ENCODE assay signal across 29 cellular contexts in the genomic region with DNA sequence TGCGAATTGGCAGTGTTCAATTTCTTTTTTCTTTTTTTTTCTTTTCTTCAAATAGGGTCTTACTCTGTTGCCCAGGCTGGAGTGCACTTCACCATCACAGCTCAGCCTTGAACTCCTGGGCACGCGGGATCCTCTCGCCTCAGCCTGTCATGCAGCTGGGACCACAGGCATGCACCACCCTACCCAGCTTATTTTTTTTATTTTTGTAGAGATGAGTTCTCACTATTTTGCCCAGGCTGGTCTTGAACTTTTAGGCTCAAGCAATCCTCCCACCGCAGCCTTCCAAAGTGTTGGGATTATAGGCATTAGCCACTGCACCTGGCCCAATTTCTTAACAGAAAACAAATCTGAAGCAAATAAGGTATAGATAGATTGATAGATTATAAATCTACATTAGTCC.
"Had no signal": no experiment of that assay in that cellular context is flagged by ENCODE, and none has a peak within 500 bp of the region (broad histone marks: within the 10 kb centered on the region; RNA-seq: fewer than 3 reads in every experiment).

No MANE protein-coding gene starts in this region.

- H3K9me3 ChIP-seq: colonic mucosa, esophagus muscularis mucosa, esophagus squamous epithelium, gastroesophageal sphincter had no signal

- H3K27ac Mint-ChIP-seq: dendritic cell treated with granulocyte-macrophage colony-stimulating factor and Interleukin-4, amounts not matched to agents 40 ng/mL and 50 ng/mL, for 4 days; effector memory CD8-positive, alpha-beta T cell; endodermal cell had no signal

- H3K36me3 ChIP-seq: colonic mucosa, esophagus muscularis mucosa, esophagus squamous epithelium, gastrocnemius medialis, gastroesophageal sphincter, heart left ventricle, heart right ventricle had no signal

- DNase-seq: colonic mucosa; cortex of kidney; dermis blood vessel endothelial cell; dorsolateral prefrontal cortex; effector CD4-positive, alpha-beta T cell; effector CD8-positive, alpha-beta T cell; effector memory CD4-positive, alpha-beta T cell; effector memory CD8-positive, alpha-beta T cell; endodermal cell; erythroblast; esophagus squamous epithelium; foreskin fibroblast; foreskin keratinocyte; foreskin melanocyte; gastrocnemius medialis; glutamatergic neuron; head of caudate nucleus; heart left ventricle; heart right ventricle had no signal

- H3K4me1 ChIP-seq: colonic mucosa, esophagus muscularis mucosa, esophagus squamous epithelium, gastrocnemius medialis, gastroesophageal sphincter, heart left ventricle, heart right ventricle had no signal

- FAIRE-seq: colon, endometrium, endothelial cell of umbilical vein, frontal cortex had no signal

- H3K27ac ChIP-seq: colonic mucosa, coronary artery, dorsolateral prefrontal cortex, epithelial cell of prostate, esophagus muscularis mucosa, esophagus squamous epithelium, foreskin keratinocyte, gastrocnemius medialis, gastroesophageal sphincter, heart left ventricle, heart right ventricle had no signal

- H3K27me3 ChIP-seq: colonic mucosa, esophagus muscularis mucosa, esophagus squamous epithelium, foreskin keratinocyte, gastrocnemius medialis, gastroesophageal sphincter, heart left ventricle, heart right ventricle had no signal

- ATAC-seq: effector memory CD8-positive, alpha-beta T cell; esophagus mucosa; foreskin keratinocyte; gastrocnemius medialis; gastroesophageal sphincter; heart left ventricle; heart right ventricle had no signal

- H3K27me3 Mint-ChIP-seq: dendritic cell treated with granulocyte-macrophage colony-stimulating factor and Interleukin-4, amounts not matched to agents 40 ng/mL and 50 ng/mL, for 4 days had no signal

- H3K4me3 Mint-ChIP-seq: dendritic cell treated with granulocyte-macrophage colony-stimulating factor and Interleukin-4, amounts not matched to agents 40 ng/mL and 50 ng/mL, for 4 days; effector memory CD8-positive, alpha-beta T cell; endodermal cell had no signal

- H3K4me3 ChIP-seq: colonic mucosa, coronary artery, dorsolateral prefrontal cortex, esophagus muscularis mucosa, esophagus squamous epithelium, gastrocnemius medialis, gastroesophageal sphincter, heart left ventricle, heart right ventricle had no signal

- H3K4me1 Mint-ChIP-seq: endodermal cell had no signal
